1 cellular context compared by ENCODE assay signal in the genomic region with DNA sequence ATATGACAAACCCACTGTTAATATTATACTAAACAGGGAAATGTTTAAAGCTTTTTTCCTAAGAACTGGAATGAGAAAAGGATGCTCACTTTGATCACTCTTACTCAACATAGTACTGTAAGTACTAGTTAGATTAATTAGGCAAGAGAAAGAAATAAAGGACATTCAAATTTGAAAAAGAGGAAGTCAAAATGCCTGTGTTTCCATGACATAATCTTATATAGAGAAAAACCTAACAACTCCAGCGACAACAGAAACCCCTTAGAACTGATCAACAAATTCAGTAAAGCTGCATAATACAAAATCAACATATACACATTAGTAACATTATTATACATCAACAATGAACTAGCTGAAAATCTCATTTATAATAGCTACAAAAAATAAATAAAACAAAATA.
TF ChIP-seq lines count a peak whose summit lies in the region.

No MANE protein-coding gene starts in this region.

TF ChIP-seq in GM12878, 131 proteins besides CTCF, POLR2A, EP300 and RAD21 (continued from another document):
- no peak for TF ChIP-seq E2F8 (IDR thresholded peaks at IDR 0.05; ENCODE audit: low read depth, partially characterized antibody)
- TF ChIP-seq SREBF1 (IDR thresholded peaks at IDR 0.05; ENCODE audit: low read length), result no peak
- no peak for TF ChIP-seq PAX5 (IDR thresholded peaks at IDR 0.05; ENCODE audit: borderline replicate concordance, low read depth, low read length)
